Comparison of ENCODE assay signal across 24 cellular contexts in genomic region chr2:143623270-143623669, GRCh38.
DNase-seq lines count a peak whose midpoint lies in the region; ATAC-seq and TF ChIP-seq lines count a peak whose summit lies in the region.
"Had no signal": no experiment of that assay in that cellular context is flagged by ENCODE, and none has a peak within 500 bp of the region (broad histone marks: within the 10 kb centered on the region; RNA-seq: fewer than 3 reads in every experiment).

No MANE protein-coding gene starts in this region.

- DNase-seq in DMS 273 (lab: John Stamatoyannopoulos, UW; ENCODE audit: unreplicated experiment): peak; percentile 10
- DNase-seq in DMS 273 treated with DMSO at 0.1 percent for 48 hours (lab: John Stamatoyannopoulos, UW): no peak
- DNase-seq in myocyte (ENCODE audit: low read depth): peak; percentile 40
- no peak for DNase-seq in tibial nerve (ENCODE audit: low spot score in 2 of 2)
- no peak for DNase-seq in left lobe of liver (ENCODE audit: low spot score)
- no peak for DNase-seq in uterus
- DNase-seq: activated naive CD4-positive, alpha-beta T cell treated with anti-CD3 and anti-CD28 coated beads, Interleukin-2, amount 10 ng/mL, durations not matched to agents 7 days and 5 days; CD8-positive, alpha-beta memory T cell; DMS53; GF-D8; H7; NCI-H2081; NCI-H82; T-helper 9 cell; trophoblast cell had no signal

- H3K9me3 Mint-ChIP-seq in brain: peaks cover 0 to 9% (median 5%) of the 10 kb centered on the region in 5 experiments

- no peak for TF ChIP-seq EP300 in tibial nerve (IDR thresholded peaks at IDR 0.05)

- H3K4me3 ChIP-seq in tibial nerve: peak overlapping the region in 1 of 4 donors; percentile 8
- no peak overlapping the region for H3K4me3 ChIP-seq in uterus
- H3K4me3 ChIP-seq: heart left ventricle had no signal

- no peak for TF ChIP-seq POLR2A in tibial nerve (IDR thresholded peaks at IDR 0.05)
- TF ChIP-seq POLR2A in uterus (IDR thresholded peaks at IDR 0.05): no peak

- peaks cover 0 to 13% (median 3%) of the 10 kb centered on the region in 4 donors for H3K4me1 ChIP-seq in tibial nerve
- no peaks in the 10 kb centered on the region for H3K4me1 ChIP-seq in uterus

- H3K36me3 Mint-ChIP-seq in brain: peaks cover 3% of the 10 kb centered on the region

- H3K27me3 Mint-ChIP-seq in brain: no peaks in the 10 kb centered on the region
- H3K27me3 Mint-ChIP-seq: activated naive CD4-positive, alpha-beta T cell treated with anti-CD3 and anti-CD28 coated beads, Interleukin-2, amount 10 ng/mL, durations not matched to agents 7 days and 5 days; natural killer cell treated with Interleukin-12 subunit alpha and Interleukin-12 subunit beta and Interleukin-15 and Interleukin-18, amount 100 ng/mL, for 72 hours had no signal

- H3K4me3 Mint-ChIP-seq in brain: peak overlapping the region in 1 of 5 experiments; percentile 11
- H3K4me3 Mint-ChIP-seq: activated naive CD4-positive, alpha-beta T cell treated with anti-CD3 and anti-CD28 coated beads, Interleukin-2, amount 10 ng/mL, durations not matched to agents 7 days and 5 days; activated T-helper 1 cell treated with anti-CD3 and anti-CD28 coated beads, Interleukin-12 subunit alpha, Interleukin-12 subunit beta, Interleukin-2, Interleukin-4 antibody, amounts not matched to agents 30 ng/mL and 10 ng/mL and 1 ng/mL, durations not matched to agents 14 hours and 24 hours and 36 hours; CD8-positive, alpha-beta memory T cell; natural killer cell treated with Interleukin-12 subunit alpha and Interleukin-12 subunit beta and Interleukin-15 and Interleukin-18, amount 100 ng/mL, for 72 hours; WTC11 had no signal

- H3K27me3 ChIP-seq in tibial nerve: no peaks in the 10 kb centered on the region
- H3K27me3 ChIP-seq in uterus: no peaks in the 10 kb centered on the region
- H3K27me3 ChIP-seq: heart left ventricle had no signal

- H3K4me1 Mint-ChIP-seq in brain: peaks cover 33% of the 10 kb centered on the region

- ATAC-seq in HG02610 (IDR thresholded peaks at IDR 0.05; ENCODE audit: unreplicated experiment) (no peak), left lobe of liver (no peak)
- ATAC-seq: heart left ventricle; natural killer cell treated with Interleukin-12 subunit alpha and Interleukin-12 subunit beta and Interleukin-15 and Interleukin-18, amount 100 ng/mL, for 72 hours; Right ventricle myocardium inferior; WTC11 had no signal

- WGBS in tibial nerve, 2 donors: 42 to 46% methylated on average over 2 of the region's 2 CpGs

- peak overlapping the region in 3 of 5 experiments; percentile 36 to 73 (median 69) for H3K27ac Mint-ChIP-seq in brain
- H3K27ac Mint-ChIP-seq: activated naive CD4-positive, alpha-beta T cell treated with anti-CD3 and anti-CD28 coated beads, Interleukin-2, amount 10 ng/mL, durations not matched to agents 7 days and 5 days; activated T-helper 1 cell treated with anti-CD3 and anti-CD28 coated beads, Interleukin-12 subunit alpha, Interleukin-12 subunit beta, Interleukin-2, Interleukin-4 antibody, amounts not matched to agents 30 ng/mL and 10 ng/mL and 1 ng/mL, durations not matched to agents 14 hours and 24 hours and 36 hours; natural killer cell treated with Interleukin-12 subunit alpha and Interleukin-12 subunit beta and Interleukin-15 and Interleukin-18, amount 100 ng/mL, for 72 hours; progenitor cell of endocrine pancreas; WTC11 had no signal

- H3K27ac ChIP-seq in tibial nerve (peak overlapping the region; percentile 35 to 76 (median 70)), uterus (no peak overlapping the region)
- H3K27ac ChIP-seq: 22Rv1 had no signal

- H3K36me3 ChIP-seq in tibial nerve: peaks cover 0 to 22% (median 0%) of the 10 kb centered on the region in 3 donors
- no peaks in the 10 kb centered on the region for H3K36me3 ChIP-seq in uterus

- H3K9me3 ChIP-seq in tibial nerve (no peaks in the 10 kb centered on the region), uterus (no peaks in the 10 kb centered on the region)
- H3K9me3 ChIP-seq: heart left ventricle had no signal

- intact Hi-C loops in uterus (cut with DNase I; ENCODE audit: low total_unique reads): no loop called here

- TF ChIP-seq CTCF in brain (conservative IDR thresholded peaks at IDR 0.05): peak; percentile 22 to 43
- TF ChIP-seq CTCF in tibial nerve (IDR thresholded peaks at IDR 0.05): no peak
- TF ChIP-seq CTCF in uterus (IDR thresholded peaks at IDR 0.05): no peak

Comparison
In these comparisons a context has a peak if more than half of its experiments do, and no peak if none do; other contexts are left out.
1. DNase-seq: peak in DMS 273 (single experiment) and myocyte (single experiment); none in DMS 273 treated with DMSO at 0.1 percent for 48 hours (single experiment), tibial nerve (0 of 2), left lobe of liver (single experiment) and uterus (0 of 2).
2. CTCF ChIP-seq: peak in brain (2 of 2); none in tibial nerve (0 of 5) and uterus (0 of 4).
3. H3K27ac ChIP-seq: peak in tibial nerve (4 of 4); none in uterus (0 of 2).